In the genomic region with DNA sequence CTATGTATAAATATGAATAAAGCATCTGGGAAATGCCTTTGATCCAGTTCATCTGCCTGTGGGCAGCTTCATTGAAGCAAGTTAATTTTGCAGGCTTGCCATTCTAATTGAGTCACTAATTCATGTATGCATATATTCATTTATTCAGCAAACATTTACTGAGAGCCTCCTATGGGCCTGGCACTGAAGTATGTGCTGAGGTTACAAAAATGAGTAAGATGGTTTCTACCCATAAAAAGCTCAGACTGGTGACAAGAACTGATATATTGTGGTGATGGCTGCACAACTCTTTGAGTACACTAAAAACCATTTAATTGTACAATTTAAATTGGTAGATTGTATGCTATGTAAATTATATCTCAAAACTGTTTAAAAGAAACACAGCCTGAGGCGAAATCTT, we compare ENCODE assay signal across 8 cellular contexts. TPM values are rescaled to one million over a fixed set of nuclear protein-coding genes. Genes with fewer than 3 reads are reported as not detected.
A peak's percentile ranks its signal among the peaks of the same experiment; 100 is the strongest.
DNase-seq lines count a peak whose midpoint lies in the region; ATAC-seq and TF ChIP-seq lines count a peak whose summit lies in the region.

No MANE protein-coding gene starts in this region.

- H3K4me1 ChIP-seq in esophagus (ENCODE audit: control insufficient read depth in 2 of 2, insufficient read depth in 2 of 2, low read length in 1 of 2) (no peaks in the 10 kb centered on the region), gastrocnemius medialis (peaks cover 11 to 12% of the 10 kb centered on the region in 2 donors)

- intact Hi-C loops in gastrocnemius medialis (cut with DNase I; ENCODE audit: low total_unique reads) = loop anchor here (10.0 kb wide), 1 partner anchor 787 kb away; the partner anchor contains the start of gene CCNI

- TF ChIP-seq POLR2A in gastrocnemius medialis (IDR thresholded peaks at IDR 0.05) = no peak

- WGBS in esophagus, 2 donors = 68 to 83% methylated on average over 1 of the region's 1 CpG

- no peaks in the 10 kb centered on the region for H3K9me3 ChIP-seq in esophagus (ENCODE audit: control insufficient read depth in 2 of 2, insufficient read depth in 1 of 2, low read depth in 1 of 2, low read length in 1 of 2)
- no peaks in the 10 kb centered on the region for H3K9me3 ChIP-seq in gastrocnemius medialis

- no peaks in the 10 kb centered on the region for H3K36me3 ChIP-seq in esophagus (ENCODE audit: control insufficient read depth in 2 of 2, insufficient read depth in 2 of 2, low read length in 1 of 2)
- H3K36me3 ChIP-seq in gastrocnemius medialis = no peaks in the 10 kb centered on the region

- H3K27ac ChIP-seq in esophagus (ENCODE audit: low read depth in 2 of 2, low read length in 1 of 2) (peak overlapping the region; percentile 44 to 90), gastrocnemius medialis (peak overlapping the region; percentile 82 to 94 (median 88))

- in situ Hi-C loops in gastrocnemius medialis (cut with MboI; ENCODE audit: low sequenced_read_pairs in 4 of 4) = no loop called here

- peak; percentile 33 for ATAC-seq in GM18520 (IDR thresholded peaks at IDR 0.05; ENCODE audit: unreplicated experiment)
- ATAC-seq in gastrocnemius medialis = no peak
- ATAC-seq in GM21528 (IDR thresholded peaks at IDR 0.05; ENCODE audit: low FRiP score, unreplicated experiment) = no peak
- ATAC-seq in HG03025 (IDR thresholded peaks at IDR 0.05; ENCODE audit: low FRiP score, unreplicated experiment) = no peak
- ATAC-seq in HG03439 (IDR thresholded peaks at IDR 0.05; ENCODE audit: unreplicated experiment) = no peak

- H3K4me3 ChIP-seq in esophagus (ENCODE audit: low read depth in 1 of 2, low read length in 2 of 2) (peak overlapping the region in 1 of 2 donors; percentile 91), gastrocnemius medialis (peak overlapping the region; percentile 59 to 86 (median 76))

- no peaks in the 10 kb centered on the region for H3K27me3 ChIP-seq in esophagus (ENCODE audit: control insufficient read depth in 1 of 2, insufficient read depth in 2 of 2, low read length in 2 of 2)
- H3K27me3 ChIP-seq in gastrocnemius medialis = no peaks in the 10 kb centered on the region

- DNase-seq in OCI-M1 (lab: John Stamatoyannopoulos, UW) (peak; percentile 51), gastrocnemius medialis (no peak), EL (no peak)

- TF ChIP-seq CTCF in gastrocnemius medialis (IDR thresholded peaks at IDR 0.05 in 4 of 5, conservative IDR thresholded peaks at IDR 0.05 in 1 of 5) = no peak

RNA-seq across cellular contexts. Expression of gene MRPL1, which starts 1.1 kb away (rescaled TPM):
- polyA plus RNA-seq in esophagus = 10 to 100 TPM; 24.5 to 38.4 TPM
- 10 to 100 TPM; 29.2 to 52.0 (median 31.5) TPM for total RNA-seq in gastrocnemius medialis

RNA-seq across cellular contexts. Expression of gene CNOT6L, which starts 42.3 kb away (rescaled TPM):
- 1 to 10 TPM; 2.8 to 4.3 TPM for polyA plus RNA-seq in esophagus
- total RNA-seq in gastrocnemius medialis = 10 to 100 TPM in 3 of 4 donors, 1 to 10 TPM in 1; 10.0 to 21.1 (median 13.1) TPM
